9 cellular contexts compared by ENCODE assay signal in the genomic region with DNA sequence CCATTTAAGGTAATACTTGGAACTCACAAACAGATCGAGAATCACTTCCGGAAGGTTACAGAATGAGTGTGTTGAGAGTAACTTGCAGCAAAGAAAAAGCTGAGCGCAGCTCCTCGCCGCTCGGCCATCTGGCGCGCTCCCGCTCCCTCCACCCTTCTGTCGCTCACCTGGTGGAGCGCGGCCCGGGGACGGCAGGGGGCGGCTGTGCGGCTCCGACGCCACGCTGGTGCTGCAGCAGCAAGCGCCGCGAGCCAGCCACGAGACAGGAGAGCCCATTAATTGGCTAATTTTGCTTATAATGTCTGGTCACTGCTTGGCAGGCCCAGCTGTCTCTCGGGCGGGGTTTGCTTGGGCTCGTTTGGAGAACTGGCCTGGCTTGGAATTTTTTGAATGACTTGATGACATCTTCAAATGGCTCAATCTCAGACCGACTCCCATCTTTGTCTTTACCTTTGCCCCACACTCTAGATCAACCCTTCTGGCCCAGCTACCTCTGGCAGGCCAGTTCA.
DNase-seq lines count a peak whose midpoint lies in the region; ATAC-seq, FAIRE-seq and TF ChIP-seq lines count a peak whose summit lies in the region.
"Had no signal": no experiment of that assay in that cellular context is flagged by ENCODE, and none has a peak within 500 bp of the region (broad histone marks: within the 10 kb centered on the region; RNA-seq: fewer than 3 reads in every experiment).

No MANE protein-coding gene starts in this region.

- H3K9me3 ChIP-seq in K562 (replicated peaks; ENCODE audit: control insufficient read depth, insufficient read depth, low read depth, low read length) = no peaks in the 10 kb centered on the region

- H2AFZ ChIP-seq in K562 (ENCODE audit: low read depth, low read length) = no peak overlapping the region

- ATAC-seq in GM19397 (IDR thresholded peaks at IDR 0.05; ENCODE audit: unreplicated experiment) (peak; percentile 48), K562 (peak; percentile 83)

- TF ChIP-seq RAD21 in K562 (CRISPR knock-in tag; conservative IDR thresholded peaks at IDR 0.05 in 1 of 2, IDR thresholded peaks at IDR 0.05 in 1 of 2) = no peak

- H4K20me1 ChIP-seq in K562 (replicated peaks; ENCODE audit: control insufficient read depth, insufficient read depth, low read length) = no peaks in the 10 kb centered on the region

- H2BK120ac ChIP-seq in mesendoderm (ENCODE audit: low read depth, low read length) = no peak overlapping the region

- H2BK5ac ChIP-seq in mesendoderm (ENCODE audit: low read length) = no peak overlapping the region

- in situ Hi-C loops in K562 (cut with MboI) = no loop called here

- WGBS in K562 (ENCODE audit: insufficient coverage, low coverage, missing lambda C conversion rate) = under 1% methylated on average over 21 of the region's 27 CpGs
- WGBS in mesendoderm (ENCODE audit: extremely low coverage, insufficient coverage, low lambda C conversion rate) = no CpG with 5 or more reads among the region's 27 CpGs

- H3K79me2 ChIP-seq in K562 (ENCODE audit: control insufficient read depth, insufficient read depth, low read length) (no peaks in the 10 kb centered on the region), mesendoderm (ENCODE audit: control insufficient read depth, insufficient read depth, low read length) (no peaks in the 10 kb centered on the region)

- H3K18ac ChIP-seq in mesendoderm (ENCODE audit: low read length) = no peak overlapping the region

- no peak overlapping the region for H3K23ac ChIP-seq in mesendoderm (ENCODE audit: low read length)

- H3K27ac Mint-ChIP-seq in type B pancreatic cell (peak overlapping the region; percentile 42), MCF 10A (ENCODE audit: low read depth, unreplicated experiment) (no peak overlapping the region)

- H3K27ac ChIP-seq in K562 (ENCODE audit: extremely low read depth, low read depth, low read length) = no peak overlapping the region
- no peak overlapping the region for H3K27ac ChIP-seq in mesendoderm (ENCODE audit: low read depth, low read length)

- H3K9me3 Mint-ChIP-seq in type B pancreatic cell (no peaks in the 10 kb centered on the region), MCF 10A (ENCODE audit: unreplicated experiment) (no peaks in the 10 kb centered on the region)

- no peaks in the 10 kb centered on the region for H3K79me1 ChIP-seq in mesendoderm (ENCODE audit: low read length)

- H2AK5ac ChIP-seq in mesendoderm (ENCODE audit: low read length) = no peak overlapping the region

- TF ChIP-seq POLR2A in K562 (conservative IDR thresholded peaks at IDR 0.05) = no peak

- peaks cover 68% of the 10 kb centered on the region for H3K4me1 Mint-ChIP-seq in type B pancreatic cell (ENCODE audit: unreplicated experiment)
- peaks cover 4% of the 10 kb centered on the region for H3K4me1 Mint-ChIP-seq in MCF 10A (ENCODE audit: insufficient read depth, unreplicated experiment)
- H3K4me1 Mint-ChIP-seq: central memory CD8-positive, alpha-beta T cell had no signal

- H3K4me3 Mint-ChIP-seq in type B pancreatic cell (peak overlapping the region; percentile 77), MCF 10A (ENCODE audit: unreplicated experiment) (no peak overlapping the region)
- H3K4me3 Mint-ChIP-seq: central memory CD8-positive, alpha-beta T cell had no signal

- CTCF ChIA-PET in BJ (lab: Yijun Ruan, JAX) (interaction anchor here (0.6 to 1.9 kb wide), 4 partner anchors 9 to 24 kb away, joined by 3 to 4 read pairs (median 4); no protein-coding TSS in a partner anchor), K562 (lab: Yijun Ruan, JAX; ENCODE audit: low intra/inter-chr PET ratio) (no interaction called here), MCF 10A (lab: Yijun Ruan, JAX) (interaction anchor here (0.7 to 1.3 kb wide), 2 partner anchors 10 to 355 kb away, joined by 3 read pairs; no protein-coding TSS in a partner anchor)

- H3K9ac ChIP-seq in K562 (ENCODE audit: insufficient read depth in 1 of 2, low read depth in 2 of 2, low read length in 2 of 2) (no peak overlapping the region), mesendoderm (ENCODE audit: low read length) (peak overlapping the region; percentile 18)

- FAIRE-seq in K562 (lab: Jason Lieb, UNC) = no peak

- no peak for TF ChIP-seq EP300 in K562 (IDR thresholded peaks at IDR 0.05; ENCODE audit: low read length)

- intact Hi-C loops in K562 (cut with micrococcal nuclease) = no loop called here
- intact Hi-C loops in MCF 10A (cut with micrococcal nuclease) = no loop called here

- no peak overlapping the region for H4K5ac ChIP-seq in mesendoderm (ENCODE audit: low read length)

- TF ChIP-seq CTCF in BJ (IDR thresholded peaks at IDR 0.05; ENCODE audit: insufficient read depth, low read depth, low read length) (0 out of 2 replicates have a peak, but pooled peaks have one; percentile 13), K562 (IDR thresholded peaks at IDR 0.05 in 2 of 3, conservative IDR thresholded peaks at IDR 0.05 in 1 of 3; ENCODE audit: insufficient read depth in 2 of 3, low read depth in 1 of 3, low read length in 3 of 3) (no peak), type B pancreatic cell (conservative IDR thresholded peaks at IDR 0.05) (peak; percentile 70), MCF 10A (IDR thresholded peaks at IDR 0.05; ENCODE audit: unreplicated experiment) (no peak)

- H4K8ac ChIP-seq in mesendoderm (ENCODE audit: low read depth, low read length) = peak overlapping the region; percentile 65

- no TSS peak for BruUV-seq in K562 (replicated peaks; lab: Mats Ljungman, UMichigan)
- BruUV-seq in MCF 10A (replicated peaks; lab: Mats Ljungman, UMichigan) = no TSS peak

- POLR2A ChIA-PET in BJ (lab: Charles Lee) = interaction anchor here (0.9 kb wide), 1 partner anchor 575 kb away, joined by 5 read pairs; no protein-coding TSS in a partner anchor
- POLR2A ChIA-PET in K562 (lab: Yijun Ruan, JAX) = no interaction called here
- POLR2A ChIA-PET in MCF 10A (lab: Yijun Ruan, JAX) = no interaction called here

- H3K4me1 ChIP-seq in K562 (replicated peaks in 1 of 2; ENCODE audit: control insufficient read depth in 2 of 2, insufficient read depth in 2 of 2, low read length in 2 of 2) (no peaks in the 10 kb centered on the region), mesendoderm (ENCODE audit: control insufficient read depth, low read depth, low read length) (peaks cover 2% of the 10 kb centered on the region)

- H3K27me3 Mint-ChIP-seq in type B pancreatic cell (peaks cover 14% of the 10 kb centered on the region), MCF 10A (ENCODE audit: insufficient read depth, unreplicated experiment) (no peaks in the 10 kb centered on the region)
- H3K27me3 Mint-ChIP-seq: central memory CD8-positive, alpha-beta T cell had no signal

- H3K36me3 ChIP-seq in BJ (ENCODE audit: control insufficient read depth, insufficient read depth, low read length) = no peaks in the 10 kb centered on the region
- H3K36me3 ChIP-seq in K562 (ENCODE audit: control insufficient read depth, insufficient read depth, low read length) = no peaks in the 10 kb centered on the region
- no peaks in the 10 kb centered on the region for H3K36me3 ChIP-seq in mesendoderm (ENCODE audit: control insufficient read depth, insufficient read depth, low read length)

- H3K4me3 ChIP-seq in BJ (ENCODE audit: low read depth, low read length) (no peak overlapping the region), K562 (no peak overlapping the region), mesendoderm (ENCODE audit: low read length) (no peak overlapping the region)

- DNase-seq in BJ (ENCODE audit: low read depth) (no peak), NCI-H1105 (lab: John Stamatoyannopoulos, UW) (peak; percentile 85), K562 (ENCODE audit: extremely low read depth in 1 of 4, low spot score in 3 of 4) (peak in 2 of 4 experiments; percentile 5 to 15), mesendoderm (peak; percentile 78), type B pancreatic cell (ENCODE audit: extremely low spot score, unreplicated experiment) (no peak), EL (no peak), MCF 10A (ENCODE audit: unreplicated experiment) (no peak)

- H2BK15ac ChIP-seq in mesendoderm (replicated peaks; ENCODE audit: low read depth) = no peak overlapping the region

- H3K4ac ChIP-seq in mesendoderm (ENCODE audit: low read depth, low read length) = no peak overlapping the region

- H3K56ac ChIP-seq in mesendoderm (ENCODE audit: low read length) = peak overlapping the region; percentile 46

- no peak overlapping the region for H3K4me2 ChIP-seq in K562 (ENCODE audit: insufficient read depth, low read length)
- H3K4me2 ChIP-seq in mesendoderm (ENCODE audit: low read length) = peak overlapping the region; percentile 49

- H3K36me3 Mint-ChIP-seq in type B pancreatic cell (no peaks in the 10 kb centered on the region), MCF 10A (ENCODE audit: insufficient read depth, unreplicated experiment) (no peaks in the 10 kb centered on the region)

- H3K27me3 ChIP-seq in BJ (ENCODE audit: control insufficient read depth, insufficient read depth, low read length) (no peaks in the 10 kb centered on the region; the same call in 1 of the 2 replicates), K562 (ENCODE audit: control insufficient read depth in 2 of 2, insufficient read depth in 2 of 2, low read length in 2 of 2) (no peaks in the 10 kb centered on the region), mesendoderm (ENCODE audit: insufficient read depth, low read length, poor library complexity) (no peaks in the 10 kb centered on the region)

- no peaks in the 10 kb centered on the region for H3K9me1 ChIP-seq in K562 (ENCODE audit: control insufficient read depth, insufficient read depth, low read length)

TF ChIP-seq in K562, 482 proteins besides CTCF, POLR2A, EP300 and RAD21 (continues in another document):
- TF ChIP-seq, protein P1, sequence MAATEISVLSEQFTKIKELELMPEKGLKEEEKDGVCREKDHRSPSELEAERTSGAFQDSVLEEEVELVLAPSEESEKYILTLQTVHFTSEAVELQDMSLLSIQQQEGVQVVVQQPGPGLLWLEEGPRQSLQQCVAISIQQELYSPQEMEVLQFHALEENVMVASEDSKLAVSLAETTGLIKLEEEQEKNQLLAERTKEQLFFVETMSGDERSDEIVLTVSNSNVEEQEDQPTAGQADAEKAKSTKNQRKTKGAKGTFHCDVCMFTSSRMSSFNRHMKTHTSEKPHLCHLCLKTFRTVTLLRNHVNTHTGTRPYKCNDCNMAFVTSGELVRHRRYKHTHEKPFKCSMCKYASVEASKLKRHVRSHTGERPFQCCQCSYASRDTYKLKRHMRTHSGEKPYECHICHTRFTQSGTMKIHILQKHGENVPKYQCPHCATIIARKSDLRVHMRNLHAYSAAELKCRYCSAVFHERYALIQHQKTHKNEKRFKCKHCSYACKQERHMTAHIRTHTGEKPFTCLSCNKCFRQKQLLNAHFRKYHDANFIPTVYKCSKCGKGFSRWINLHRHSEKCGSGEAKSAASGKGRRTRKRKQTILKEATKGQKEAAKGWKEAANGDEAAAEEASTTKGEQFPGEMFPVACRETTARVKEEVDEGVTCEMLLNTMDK (IDR thresholded peaks at IDR 0.05; ENCODE audit: borderline replicate concordance, insufficient read depth, low read depth, low read length, poor library complexity, severe bottlenecking) = peak; percentile 57
- TF ChIP-seq ZNF224 (CRISPR knock-in tag; IDR thresholded peaks at IDR 0.05) = no peak
- no peak for TF ChIP-seq ZEB2 (IDR thresholded peaks at IDR 0.05)
- TF ChIP-seq MCM7 (IDR thresholded peaks at IDR 0.05) = no peak
- TF ChIP-seq CBX1 (IDR thresholded peaks at IDR 0.05; ENCODE audit: low read depth) = no peak
- TF ChIP-seq PCBP2 (IDR thresholded peaks at IDR 0.05; ENCODE audit: low read depth, low read length, poor library complexity, severe bottlenecking) = no peak

Comparison
In these comparisons a context has a peak if more than half of its experiments do, and no peak if none do; other contexts are left out.
1. DNase-seq: peak in NCI-H1105 (single experiment) and mesendoderm (single experiment); none in BJ (single experiment), type B pancreatic cell (single experiment), EL (single experiment) and MCF 10A (single experiment).
2. CTCF ChIP-seq: peak in BJ (single experiment) and type B pancreatic cell (single experiment); none in K562 (0 of 3) and MCF 10A (single experiment).